In genomic region chr11:109946322-109946846, GRCh38 we compare ENCODE assay signal across 8 cellular contexts.
DNase-seq lines count a peak whose midpoint lies in the region; ATAC-seq and TF ChIP-seq lines count a peak whose summit lies in the region.

No MANE protein-coding gene starts in this region.

- no peaks in the 10 kb centered on the region for H3K9me3 Mint-ChIP-seq in activated naive CD4-positive, alpha-beta T cell treated with anti-CD3 and anti-CD28 coated beads for 36 hours

- H3K4me1 Mint-ChIP-seq in activated naive CD4-positive, alpha-beta T cell treated with anti-CD3 and anti-CD28 coated beads for 36 hours (ENCODE audit: low read depth): peaks cover 6% of the 10 kb centered on the region

- H3K79me2 ChIP-seq in KMS-11 (ENCODE audit: insufficient read depth, low read depth): no peaks in the 10 kb centered on the region

- H3K4me1 ChIP-seq in KMS-11 (ENCODE audit: low read depth, poor library complexity, severe bottlenecking): peaks cover 18% of the 10 kb centered on the region
- peaks cover 0 to 3% (median 0%) of the 10 kb centered on the region in 4 donors for H3K4me1 ChIP-seq in Peyer's patch
- H3K4me1 ChIP-seq in upper lobe of left lung: peaks cover 0 to 12% (median 4%) of the 10 kb centered on the region in 4 donors

- CTCF ChIA-PET in activated naive CD4-positive, alpha-beta T cell treated with anti-CD3 and anti-CD28 coated beads for 36 hours (lab: Charles Lee): interaction anchor here (0.6 to 0.8 kb wide), 2 partner anchors 32 to 317 kb away, joined by 3 to 4 read pairs; no protein-coding TSS in a partner anchor

- peak in 1 of 2 donors; percentile 19 for TF ChIP-seq POLR2A in Peyer's patch (IDR thresholded peaks at IDR 0.05)
- TF ChIP-seq POLR2A in upper lobe of left lung (IDR thresholded peaks at IDR 0.05): peak in 1 of 4 donors; percentile 53

- peak overlapping the region; percentile 44; the same call in 1 of the 2 replicates for H3K4me2 ChIP-seq in KMS-11

- H3K4me3 ChIP-seq in KMS-11 (IDR thresholded peaks at IDR 0.05; ENCODE audit: insufficient read depth, low read depth, low read length) (no peak overlapping the region), Peyer's patch (peak overlapping the region in 2 of 4 donors; percentile 17 to 19), upper lobe of left lung (peak overlapping the region in 3 of 4 donors; percentile 1 to 27 (median 18))

- intact Hi-C loops in activated naive CD4-positive, alpha-beta T cell treated with anti-CD3 and anti-CD28 coated beads for 36 hours (cut with micrococcal nuclease): loop anchor here (1.0 to 5.0 kb wide), 6 partner anchors 148 to 487 kb away; no protein-coding TSS in a partner anchor

- H2AFZ ChIP-seq in KMS-11 (ENCODE audit: low read depth): peak overlapping the region; percentile 51

- TF ChIP-seq CTCF in KMS-11 (conservative IDR thresholded peaks at IDR 0.05; ENCODE audit: low read depth, low read length) (peak; percentile 86), Peyer's patch (IDR thresholded peaks at IDR 0.05) (peak; percentile 44 to 97 (median 84)), omental fat pad (IDR thresholded peaks at IDR 0.05) (peak in 1 of 3 donors; percentile 64), upper lobe of left lung (IDR thresholded peaks at IDR 0.05) (peak; percentile 72 to 94 (median 92))

- no peak overlapping the region for H3K27ac Mint-ChIP-seq in activated naive CD4-positive, alpha-beta T cell treated with anti-CD3 and anti-CD28 coated beads for 36 hours

- H3K9me3 ChIP-seq in Peyer's patch (no peaks in the 10 kb centered on the region), upper lobe of left lung (no peaks in the 10 kb centered on the region)

- H3K36me3 Mint-ChIP-seq in activated naive CD4-positive, alpha-beta T cell treated with anti-CD3 and anti-CD28 coated beads for 36 hours (ENCODE audit: low read depth): no peaks in the 10 kb centered on the region

- H3K27ac ChIP-seq in KMS-11: peak overlapping the region; percentile 48
- H3K27ac ChIP-seq in Peyer's patch: peak overlapping the region in 3 of 4 donors; percentile 2 to 15 (median 7)
- peak overlapping the region; percentile 57 to 85 (median 76) for H3K27ac ChIP-seq in upper lobe of left lung

- H3K36me3 ChIP-seq in KMS-11 (ENCODE audit: insufficient read depth) (no peaks in the 10 kb centered on the region), Peyer's patch (no peaks in the 10 kb centered on the region), upper lobe of left lung (no peaks in the 10 kb centered on the region)

- DNase-seq in GF-D8 (lab: John Stamatoyannopoulos, UW): peak; percentile 89
- peak; percentile 19 for DNase-seq in GOT3 (lab: John Stamatoyannopoulos, UW)
- peak; percentile 71 to 93 (median 75) for DNase-seq in Peyer's patch
- peak; percentile 83 for DNase-seq in activated naive CD4-positive, alpha-beta T cell treated with anti-CD3 and anti-CD28 coated beads for 36 hours
- peak; percentile 84 for DNase-seq in glomerular visceral epithelial cell (ENCODE audit: extremely low spot score)
- DNase-seq in omental fat pad (ENCODE audit: low spot score): peak; percentile 83
- DNase-seq in upper lobe of left lung: peak in 1 of 2 donors; percentile 91

- no peaks in the 10 kb centered on the region for H3K27me3 ChIP-seq in KMS-11 (ENCODE audit: insufficient read depth, low read depth)
- no peaks in the 10 kb centered on the region for H3K27me3 ChIP-seq in Peyer's patch
- H3K27me3 ChIP-seq in upper lobe of left lung: no peaks in the 10 kb centered on the region

- H4K20me1 ChIP-seq in KMS-11 (ENCODE audit: insufficient read depth): no peaks in the 10 kb centered on the region

- peak in 1 of 4 donors; percentile 86 for TF ChIP-seq EP300 in upper lobe of left lung (IDR thresholded peaks at IDR 0.05)

- H3K4me3 Mint-ChIP-seq in activated naive CD4-positive, alpha-beta T cell treated with anti-CD3 and anti-CD28 coated beads for 36 hours: peak overlapping the region; percentile 3

- 11% methylated on average over 8 of the region's 8 CpGs for WGBS in upper lobe of left lung, 2 donors

- ATAC-seq in omental fat pad (ENCODE audit: low FRiP score) (peak; percentile 100), upper lobe of left lung (ENCODE audit: low FRiP score in 2 of 2) (peak; percentile 97 to 99)

- peak overlapping the region; percentile 35; the same call in 1 of the 2 replicates for H3K9ac ChIP-seq in KMS-11

- H3K27me3 Mint-ChIP-seq in activated naive CD4-positive, alpha-beta T cell treated with anti-CD3 and anti-CD28 coated beads for 36 hours (ENCODE audit: low read depth): peaks cover 6% of the 10 kb centered on the region

Comparison
In these comparisons a context has a peak if more than half of its experiments do, and no peak if none do; other contexts are left out.
1. H3K27ac ChIP-seq: peak in every context shown above with its lines; median percentile 76 in upper lobe of left lung; 48 in KMS-11; 7 in Peyer's patch.